ENCODE assay signal across 16 cellular contexts in genomic region chr4:88014506-88014905, GRCh38. TPM values are rescaled to one million over a fixed set of nuclear protein-coding genes. Genes with fewer than 3 reads are reported as not detected.
"Had no signal": no experiment of that assay in that cellular context is flagged by ENCODE, and none has a peak within 500 bp of the region (broad histone marks: within the 10 kb centered on the region; RNA-seq: fewer than 3 reads in every experiment).

No MANE protein-coding gene starts in this region.

- H3K9me3 Mint-ChIP-seq: activated CD4-positive, alpha-beta memory T cell treated with anti-CD3 and anti-CD28 coated beads for 36 hours; activated naive CD8-positive, alpha-beta T cell treated with anti-CD3 and anti-CD28 coated beads for 36 hours; memory B cell; nephron; stimulated activated naive CD8-positive, alpha-beta T cell treated with anti-CD3 and anti-CD28 coated beads, Interleukin-15, Interleukin-2, amounts not matched to agents 100 ng/mL and 50 ng/mL, for 24 hours had no signal

- H3K27ac Mint-ChIP-seq: activated CD4-positive, alpha-beta memory T cell treated with anti-CD3 and anti-CD28 coated beads for 36 hours; activated naive CD8-positive, alpha-beta T cell treated with anti-CD3 and anti-CD28 coated beads for 36 hours; memory B cell; stimulated activated naive CD8-positive, alpha-beta T cell treated with anti-CD3 and anti-CD28 coated beads, Interleukin-15, Interleukin-2, amounts not matched to agents 100 ng/mL and 50 ng/mL, for 24 hours had no signal

- ATAC-seq: heart left ventricle had no signal

- H3K27ac ChIP-seq: left ventricle myocardium inferior had no signal

- H3K27me3 Mint-ChIP-seq: activated CD4-positive, alpha-beta memory T cell treated with anti-CD3 and anti-CD28 coated beads for 36 hours; activated naive CD8-positive, alpha-beta T cell treated with anti-CD3 and anti-CD28 coated beads for 36 hours; stimulated activated naive CD8-positive, alpha-beta T cell treated with anti-CD3 and anti-CD28 coated beads, Interleukin-15, Interleukin-2, amounts not matched to agents 100 ng/mL and 50 ng/mL, for 24 hours had no signal

- H3K9me3 ChIP-seq: heart left ventricle, left ventricle myocardium inferior had no signal

- DNase-seq: activated CD4-positive, alpha-beta memory T cell treated with anti-CD3 and anti-CD28 coated beads for 36 hours; activated gamma-delta T cell treated with Interleukin-2 at 50 U/mL for 16 hours; activated naive CD8-positive, alpha-beta T cell treated with anti-CD3 and anti-CD28 coated beads for 36 hours; activated T-cell treated with anti-CD3 and anti-CD28 coated beads, Interleukin-2, amount 50 U/mL, for 48 hours; heart left ventricle; kidney; left ventricle myocardium inferior; occipital lobe; stimulated activated CD4-positive, alpha-beta T cell treated with anti-CD3 and anti-CD28 coated beads, Interleukin-12 subunit alpha, Interleukin-12 subunit beta, amount 100 ng/mL, for 4 hours; stimulated activated CD4-positive, alpha-beta T cell treated with anti-CD3 and anti-CD28 coated beads, Interleukin-4, amount 100 ng/mL, for 1 hour; stimulated activated CD8-positive, alpha-beta memory T cell treated with anti-CD3 and anti-CD28 coated beads, Interleukin-4, amount 100 ng/mL, for 48 hours had no signal

- H3K4me3 ChIP-seq: heart left ventricle, left ventricle myocardium inferior had no signal

- H3K4me3 Mint-ChIP-seq: activated CD4-positive, alpha-beta memory T cell treated with anti-CD3 and anti-CD28 coated beads for 36 hours; activated naive CD8-positive, alpha-beta T cell treated with anti-CD3 and anti-CD28 coated beads for 36 hours; memory B cell; nephron; stimulated activated naive CD8-positive, alpha-beta T cell treated with anti-CD3 and anti-CD28 coated beads, Interleukin-15, Interleukin-2, amounts not matched to agents 100 ng/mL and 50 ng/mL, for 24 hours had no signal

- H3K36me3 Mint-ChIP-seq: activated CD4-positive, alpha-beta memory T cell treated with anti-CD3 and anti-CD28 coated beads for 36 hours had no signal

- H3K27me3 ChIP-seq: heart left ventricle had no signal

- H3K36me3 ChIP-seq: left ventricle myocardium inferior had no signal

RNA-seq across cellular contexts. Expression of gene SPP1, which starts 39.0 kb away (rescaled TPM):
- total RNA-seq: bronchial epithelial cell, pulmonary artery endothelial cell had no signal
